In the genomic region with DNA sequence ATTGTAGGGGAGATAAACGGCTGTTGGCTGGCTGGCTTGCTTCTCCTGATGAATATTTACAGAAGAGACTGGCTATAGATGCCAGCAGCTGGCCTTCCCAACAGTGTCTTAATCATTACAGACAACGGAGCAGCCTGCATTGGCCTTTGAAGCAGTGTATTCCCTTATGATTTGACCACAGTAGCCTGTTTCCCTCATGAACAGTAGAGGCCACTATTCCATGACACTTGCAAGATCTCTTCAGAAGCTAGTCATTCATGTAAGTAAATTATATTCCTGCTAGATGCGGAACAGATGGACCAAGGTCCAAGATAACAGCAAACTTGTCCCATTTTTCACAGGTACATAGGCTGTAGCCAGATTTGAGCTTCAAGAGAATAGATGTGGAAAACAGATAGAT, we compare ENCODE assay signal across 9 cellular contexts. TPM values are rescaled to one million over a fixed set of nuclear protein-coding genes. Genes with fewer than 3 reads are reported as not detected.
DNase-seq lines count a peak whose midpoint lies in the region; ATAC-seq, FAIRE-seq and TF ChIP-seq lines count a peak whose summit lies in the region.
"Had no signal": no experiment of that assay in that cellular context is flagged by ENCODE, and none has a peak within 500 bp of the region (broad histone marks: within the 10 kb centered on the region; RNA-seq: fewer than 3 reads in every experiment).

No MANE protein-coding gene starts in this region.

- no peak overlapping the region for H3K9ac ChIP-seq in GM23248

- in situ Hi-C loops in ACHN (cut with HindIII; ENCODE audit: low pct_ligation_motif_present, low pct_unique_long_range_greater_than_20kb, low sequenced_read_pairs), result no loop called here
- in situ Hi-C loops in GM23248 (cut with MboI), result loop anchor here (25.0 kb wide), 1 partner anchor 681 kb away; no protein-coding TSS in a partner anchor

- ATAC-seq in SK-N-SH treated with all-trans-retinoic acid at 6 μM for 48 hours (peak; percentile 97), left ventricle myocardium superior (peak; percentile 34), HG03565 (IDR thresholded peaks at IDR 0.05; ENCODE audit: unreplicated experiment) (no peak)

- no peaks in the 10 kb centered on the region for H3K36me3 ChIP-seq in GM23248 (ENCODE audit: low read depth)
- H3K36me3 ChIP-seq: prostate gland had no signal

- H3K4me2 ChIP-seq in GM23248 (ENCODE audit: unreplicated experiment), result no peak overlapping the region

- peak; percentile 38 for DNase-seq in ACHN
- peak; percentile 64 for DNase-seq in GM23248
- DNase-seq in left ventricle myocardium superior, result no peak
- DNase-seq in stimulated activated CD4-positive, alpha-beta T cell treated with anti-CD3 and anti-CD28 coated beads, Interleukin-4, amount 100 ng/mL, for 24 hours, result no peak
- DNase-seq in GM12891 (ENCODE audit: insufficient read length, low spot score), result no peak
- no peak for DNase-seq in activated naive CD4-positive, alpha-beta T cell treated with anti-CD3 and anti-CD28 coated beads, Interleukin-2, amount 10 ng/mL, durations not matched to agents 7 days and 5 days

- H3K4me3 Mint-ChIP-seq in activated naive CD4-positive, alpha-beta T cell treated with anti-CD3 and anti-CD28 coated beads, Interleukin-2, amount 10 ng/mL, durations not matched to agents 7 days and 5 days, result no peak overlapping the region

- no peaks in the 10 kb centered on the region for H3K9me3 Mint-ChIP-seq in activated naive CD4-positive, alpha-beta T cell treated with anti-CD3 and anti-CD28 coated beads, Interleukin-2, amount 10 ng/mL, durations not matched to agents 7 days and 5 days

- intact Hi-C loops in left ventricle myocardium superior (cut with micrococcal nuclease), result no loop called here

- H3K27me3 ChIP-seq in GM23248 (replicated peaks; ENCODE audit: insufficient read depth), result no peaks in the 10 kb centered on the region

- H3K79me2 ChIP-seq in GM23248 (ENCODE audit: insufficient read depth), result no peaks in the 10 kb centered on the region

- H3K27ac ChIP-seq in GM23248, result no peak overlapping the region
- H3K27ac ChIP-seq: prostate gland had no signal

- H3K4me1 Mint-ChIP-seq in activated naive CD4-positive, alpha-beta T cell treated with anti-CD3 and anti-CD28 coated beads, Interleukin-2, amount 10 ng/mL, durations not matched to agents 7 days and 5 days, result no peaks in the 10 kb centered on the region

- no peak for FAIRE-seq in GM12891 (lab: Jason Lieb, UNC)

- H3K9me3 ChIP-seq in GM23248 (ENCODE audit: low read depth), result no peaks in the 10 kb centered on the region
- H3K9me3 ChIP-seq: prostate gland had no signal

- H3K27me3 Mint-ChIP-seq in activated naive CD4-positive, alpha-beta T cell treated with anti-CD3 and anti-CD28 coated beads, Interleukin-2, amount 10 ng/mL, durations not matched to agents 7 days and 5 days, result peaks cover 3% of the 10 kb centered on the region

- H3K27ac Mint-ChIP-seq in activated naive CD4-positive, alpha-beta T cell treated with anti-CD3 and anti-CD28 coated beads, Interleukin-2, amount 10 ng/mL, durations not matched to agents 7 days and 5 days, result no peak overlapping the region

- no peak for TF ChIP-seq POLR2A in GM12891 (IDR thresholded peaks at IDR 0.05; ENCODE audit: low read depth, low read length)

- CTCF ChIA-PET in activated naive CD4-positive, alpha-beta T cell treated with anti-CD3 and anti-CD28 coated beads, Interleukin-2, amount 10 ng/mL, durations not matched to agents 7 days and 5 days (lab: Charles Lee), result interaction anchor here (1.0 kb wide), 1 partner anchor 375 kb away, joined by 3 read pairs; no protein-coding TSS in a partner anchor

- H3K4me3 ChIP-seq in GM23248, result no peak overlapping the region
- H3K4me3 ChIP-seq: prostate gland had no signal

- no peak overlapping the region for H2AFZ ChIP-seq in GM23248

- 6 to 10% methylated on average over 3 of the region's 3 CpGs for WGBS in GM23248 (ENCODE audit: low coverage in 1 of 2, low lambda C conversion rate in 2 of 2, missing lambda C conversion rate in 2 of 2), 2 experiments

- no peaks in the 10 kb centered on the region for H3F3A ChIP-seq in GM23248 (ENCODE audit: insufficient read depth)

- no peaks in the 10 kb centered on the region for H3K9me2 ChIP-seq in GM23248 (ENCODE audit: insufficient read depth)

- no peaks in the 10 kb centered on the region for H3K36me3 Mint-ChIP-seq in activated naive CD4-positive, alpha-beta T cell treated with anti-CD3 and anti-CD28 coated beads, Interleukin-2, amount 10 ng/mL, durations not matched to agents 7 days and 5 days

- no peaks in the 10 kb centered on the region for H3K4me1 ChIP-seq in GM23248 (ENCODE audit: insufficient read depth)
- H3K4me1 ChIP-seq: prostate gland had no signal

- no peaks in the 10 kb centered on the region for H4K20me1 ChIP-seq in GM23248 (ENCODE audit: insufficient read depth)

TF ChIP-seq in SK-N-SH treated with all-trans-retinoic acid at 6 μM for 48 hours, 23 proteins besides CTCF, POLR2A, EP300 and RAD21 (continues in another document):
- TF ChIP-seq RARB (CRISPR knock-in tag; IDR thresholded peaks at IDR 0.05) (no peak), GLIS3 (CRISPR knock-in tag; IDR thresholded peaks at IDR 0.05) (no peak), ZNF565 (CRISPR knock-in tag; conservative IDR thresholded peaks at IDR 0.05; ENCODE audit: low read depth) (no peak), ISL1 (CRISPR knock-in tag; IDR thresholded peaks at IDR 0.05) (no peak), ZFP3 (CRISPR knock-in tag; IDR thresholded peaks at IDR 0.05) (no peak)
- TF ChIP-seq, protein P1, sequence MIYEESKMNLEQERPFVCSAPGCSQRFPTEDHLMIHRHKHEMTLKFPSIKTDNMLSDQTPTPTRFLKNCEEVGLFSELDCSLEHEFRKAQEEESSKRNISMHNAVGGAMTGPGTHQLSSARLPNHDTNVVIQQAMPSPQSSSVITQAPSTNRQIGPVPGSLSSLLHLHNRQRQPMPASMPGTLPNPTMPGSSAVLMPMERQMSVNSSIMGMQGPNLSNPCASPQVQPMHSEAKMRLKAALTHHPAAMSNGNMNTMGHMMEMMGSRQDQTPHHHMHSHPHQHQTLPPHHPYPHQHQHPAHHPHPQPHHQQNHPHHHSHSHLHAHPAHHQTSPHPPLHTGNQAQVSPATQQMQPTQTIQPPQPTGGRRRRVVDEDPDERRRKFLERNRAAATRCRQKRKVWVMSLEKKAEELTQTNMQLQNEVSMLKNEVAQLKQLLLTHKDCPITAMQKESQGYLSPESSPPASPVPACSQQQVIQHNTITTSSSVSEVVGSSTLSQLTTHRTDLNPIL (CRISPR knock-in tag; IDR thresholded peaks at IDR 0.05; ENCODE audit: low read depth), result no peak
- TF ChIP-seq, protein P2, sequence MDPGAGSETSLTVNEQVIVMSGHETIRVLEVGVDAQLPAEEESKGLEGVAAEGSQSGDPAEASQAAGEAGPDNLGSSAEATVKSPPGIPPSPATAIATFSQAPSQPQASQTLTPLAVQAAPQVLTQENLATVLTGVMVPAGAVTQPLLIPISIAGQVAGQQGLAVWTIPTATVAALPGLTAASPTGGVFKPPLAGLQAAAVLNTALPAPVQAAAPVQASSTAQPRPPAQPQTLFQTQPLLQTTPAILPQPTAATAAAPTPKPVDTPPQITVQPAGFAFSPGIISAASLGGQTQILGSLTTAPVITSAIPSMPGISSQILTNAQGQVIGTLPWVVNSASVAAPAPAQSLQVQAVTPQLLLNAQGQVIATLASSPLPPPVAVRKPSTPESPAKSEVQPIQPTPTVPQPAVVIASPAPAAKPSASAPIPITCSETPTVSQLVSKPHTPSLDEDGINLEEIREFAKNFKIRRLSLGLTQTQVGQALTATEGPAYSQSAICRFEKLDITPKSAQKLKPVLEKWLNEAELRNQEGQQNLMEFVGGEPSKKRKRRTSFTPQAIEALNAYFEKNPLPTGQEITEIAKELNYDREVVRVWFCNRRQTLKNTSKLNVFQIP (CRISPR knock-in tag; IDR thresholded peaks at IDR 0.05; ENCODE audit: borderline replicate concordance, low read depth), result no peak

TF ChIP-seq in GM12891, 5 proteins besides CTCF, POLR2A, EP300 and RAD21:
- TF ChIP-seq POLR2AphosphoS5 (IDR thresholded peaks at IDR 0.05; ENCODE audit: low read depth, low read length) (no peak), SPI1 (IDR thresholded peaks at IDR 0.05; ENCODE audit: low read depth, low read length) (no peak), POU2F2 (IDR thresholded peaks at IDR 0.05; ENCODE audit: low read depth, low read length) (no peak), PAX5 (IDR thresholded peaks at IDR 0.05; ENCODE audit: insufficient read depth, low read length, severe bottlenecking) (no peak), TAF1 (IDR thresholded peaks at IDR 0.05; ENCODE audit: low read depth, low read length) (no peak)

RNA-seq across cellular contexts. Expression of a gene that starts 47.3 kb away (rescaled TPM):
- not detected in 2 replicates for total RNA-seq in GM23248 (2014; rRNA removed; shearing (Covaris generic))
- polyA plus RNA-seq in GM23248 (2016; fragmentation: Nextera tagmentation; extraction: Ambion mirVana), result not detected in 2 replicates
- total RNA-seq in left ventricle myocardium superior, result not detected
- polyA plus RNA-seq in GM12891 (2012; ENCODE audit: low read depth, missing spikeins), result not detected

Comparison
In these comparisons a context has a peak if more than half of its experiments do, and no peak if none do; other contexts are left out.
1. DNase-seq: peak in ACHN (single experiment) and GM23248 (single experiment); none in left ventricle myocardium superior (single experiment), stimulated activated CD4-positive, alpha-beta T cell treated with anti-CD3 and anti-CD28 coated beads, Interleukin-4, amount 100 ng/mL, for 24 hours (single experiment), GM12891 (single experiment) and activated naive CD4-positive, alpha-beta T cell treated with anti-CD3 and anti-CD28 coated beads, Interleukin-2, amount 10 ng/mL, durations not matched to agents 7 days and 5 days (single experiment).